In the genomic region with DNA sequence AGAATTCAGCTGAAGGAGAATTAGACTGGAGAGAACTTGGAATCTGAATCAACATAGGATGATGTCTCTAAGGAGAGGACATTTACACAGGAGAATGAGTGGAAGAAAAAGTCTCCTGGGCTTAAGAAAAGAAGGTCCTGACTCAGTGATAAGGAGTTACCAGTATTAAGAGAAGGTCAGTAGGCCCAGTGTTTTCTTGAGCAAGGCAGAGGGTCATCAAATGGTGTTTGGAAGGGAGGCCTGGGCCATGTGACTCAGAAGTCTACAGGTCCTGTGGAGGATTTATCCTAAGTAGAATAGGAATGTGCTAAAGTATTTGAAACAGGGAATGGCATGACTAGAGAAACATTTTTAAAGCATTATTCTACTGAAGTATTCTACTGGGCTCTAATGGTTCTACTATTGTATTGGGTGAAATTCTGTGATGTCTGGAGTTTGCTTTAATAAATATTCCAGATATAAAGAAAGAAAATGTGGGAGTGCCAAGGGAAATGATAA, we compare ENCODE assay signal across 8 cellular contexts. TPM values are rescaled to one million over a fixed set of nuclear protein-coding genes. Genes with fewer than 3 reads are reported as not detected.
"Had no signal": no experiment of that assay in that cellular context is flagged by ENCODE, and none has a peak within 500 bp of the region (broad histone marks: within the 10 kb centered on the region; RNA-seq: fewer than 3 reads in every experiment).

No MANE protein-coding gene starts in this region.

RNA-seq across cellular contexts. Expression of gene NUTM2E, which starts 39.0 kb away (rescaled TPM):
- total RNA-seq: activated CD8-positive, alpha-beta memory T cell treated with anti-CD3 and anti-CD28 coated beads for 36 hours; activated naive CD4-positive, alpha-beta T cell treated with anti-CD3 and anti-CD28 coated beads, Interleukin-2, amount 50 U/mL, for 72 hours; activated naive CD8-positive, alpha-beta T cell treated with anti-CD3 and anti-CD28 coated beads for 36 hours; activated T-cell treated with anti-CD3 and anti-CD28 coated beads, Interleukin-2, amount 50 U/mL, for 72 hours; activated T-helper 1 cell treated with anti-CD3 and anti-CD28 coated beads, Interleukin-12 subunit alpha, Interleukin-12 subunit beta, Interleukin-2, Interleukin-4 antibody, amounts not matched to agents 30 ng/mL and 10 ng/mL and 1 ng/mL, durations not matched to agents 14 hours and 24 hours and 36 hours; aorta; bronchial epithelial cell; cardiac muscle cell had no signal
- polyA plus RNA-seq: aorta, cardiac muscle cell had no signal
